14 cellular contexts compared by ENCODE assay signal in the genomic region with DNA sequence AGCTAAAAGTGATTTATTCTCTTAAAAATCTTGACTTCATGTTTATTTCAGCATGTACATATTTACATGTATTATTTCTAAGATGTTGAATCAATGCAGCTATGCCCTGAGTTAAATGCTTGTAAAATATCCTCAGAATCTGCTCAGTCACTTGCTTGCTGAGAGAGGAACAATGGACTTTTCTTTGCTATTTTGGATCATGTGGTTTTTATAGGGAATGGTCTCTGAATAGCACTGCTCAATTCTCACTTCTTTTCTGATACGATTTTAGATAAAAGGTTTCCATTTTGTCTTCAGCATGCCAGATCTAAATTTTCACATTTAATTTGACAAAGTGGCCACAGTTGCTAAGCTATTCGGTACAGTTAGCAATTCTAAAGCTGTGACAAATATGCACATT.
DNase-seq lines count a peak whose midpoint lies in the region; ATAC-seq and TF ChIP-seq lines count a peak whose summit lies in the region.
"Had no signal": no experiment of that assay in that cellular context is flagged by ENCODE, and none has a peak within 500 bp of the region (broad histone marks: within the 10 kb centered on the region; RNA-seq: fewer than 3 reads in every experiment).

No MANE protein-coding gene starts in this region.

- H3K4me3 Mint-ChIP-seq in neural progenitor cell = no peak overlapping the region
- H3K4me3 Mint-ChIP-seq: CD4-positive, alpha-beta T cell had no signal

- no peaks in the 10 kb centered on the region for H3F3A ChIP-seq in neural progenitor cell (ENCODE audit: low read depth)

- no peaks in the 10 kb centered on the region for H3K9me2 ChIP-seq in Karpas-422 (replicated peaks; ENCODE audit: insufficient read depth, low read length)

- H4K20me1 ChIP-seq in neural progenitor cell (ENCODE audit: low read depth) (no peaks in the 10 kb centered on the region), Karpas-422 (ENCODE audit: insufficient read depth, low read depth, low read length) (no peaks in the 10 kb centered on the region)

- DNase-seq in SK-MEL-5 (ENCODE audit: low read depth, low spot score) = peak; percentile 82
- peak; percentile 7 for DNase-seq in globus pallidus (ENCODE audit: low spot score)
- no peak for DNase-seq in neural progenitor cell (ENCODE audit: low spot score)
- DNase-seq in cortex of kidney (lab: John Stamatoyannopoulos, UW) = no peak
- no peak for DNase-seq in OCI-M2 (lab: John Stamatoyannopoulos, UW; ENCODE audit: unreplicated experiment)
- DNase-seq in Karpas-422 = no peak
- DNase-seq: AML-193; CD4-positive, alpha-beta T cell; DMS153; DMS79; GDM1 had no signal

- no peaks in the 10 kb centered on the region for H3K27me3 ChIP-seq in neural progenitor cell
- H3K27me3 ChIP-seq in Karpas-422 (ENCODE audit: low read length) = no peaks in the 10 kb centered on the region

- H3K79me2 ChIP-seq in neural progenitor cell (ENCODE audit: low read depth) = no peaks in the 10 kb centered on the region
- no peaks in the 10 kb centered on the region for H3K79me2 ChIP-seq in Karpas-422 (ENCODE audit: low read length)

- no peaks in the 10 kb centered on the region for H3K36me3 ChIP-seq in neural progenitor cell
- no peaks in the 10 kb centered on the region for H3K36me3 ChIP-seq in Karpas-422 (ENCODE audit: insufficient read depth, low read length)
- H3K36me3 ChIP-seq: HAP-1 had no signal

- peaks cover 25% of the 10 kb centered on the region for H3K9me3 Mint-ChIP-seq in neural progenitor cell
- H3K9me3 Mint-ChIP-seq: CD4-positive, alpha-beta T cell had no signal

- H3K27ac Mint-ChIP-seq in neural progenitor cell = peak overlapping the region; percentile 65
- H3K27ac Mint-ChIP-seq: CD4-positive, alpha-beta T cell had no signal

- ATAC-seq in HG02981 (IDR thresholded peaks at IDR 0.05; ENCODE audit: unreplicated experiment) = no peak

- no peak overlapping the region for H3K9ac ChIP-seq in neural progenitor cell
- H3K9ac ChIP-seq in Karpas-422 (ENCODE audit: low read length) = no peak overlapping the region

- H3K27me3 Mint-ChIP-seq in neural progenitor cell (ENCODE audit: insufficient read depth, low read depth) = no peaks in the 10 kb centered on the region

- H3K4me2 ChIP-seq in neural progenitor cell (no peak overlapping the region), Karpas-422 (ENCODE audit: low read depth, low read length, poor library complexity, severe bottlenecking) (no peak overlapping the region)

- H3K4me1 Mint-ChIP-seq in neural progenitor cell = peaks cover 8% of the 10 kb centered on the region

- no peak overlapping the region for H3K4me3 ChIP-seq in neural progenitor cell
- H3K4me3 ChIP-seq in Karpas-422 (ENCODE audit: low read length) = no peak overlapping the region
- H3K4me3 ChIP-seq: HAP-1 had no signal

- no peaks in the 10 kb centered on the region for H3K36me3 Mint-ChIP-seq in neural progenitor cell

- no peak for TF ChIP-seq CTCF in neural progenitor cell (IDR thresholded peaks at IDR 0.05)

- H2AFZ ChIP-seq in neural progenitor cell (replicated peaks) (no peak overlapping the region), Karpas-422 (ENCODE audit: low read length) (no peak overlapping the region)

- H3K27ac ChIP-seq in neural progenitor cell = no peak overlapping the region
- H3K27ac ChIP-seq in Karpas-422 (ENCODE audit: low read length) = no peak overlapping the region
- H3K27ac ChIP-seq: C4-2B had no signal

- in situ Hi-C loops in SK-MEL-5 (cut with HindIII; ENCODE audit: low pct_unique_long_range_greater_than_20kb, low sequenced_read_pairs) = no loop called here

- H3K4me1 ChIP-seq in neural progenitor cell (peaks cover 12% of the 10 kb centered on the region), Karpas-422 (ENCODE audit: low read length) (no peaks in the 10 kb centered on the region)
- H3K4me1 ChIP-seq: HAP-1 had no signal

- H3K9me3 ChIP-seq in neural progenitor cell (ENCODE audit: low read depth) (peaks cover 5% of the 10 kb centered on the region), Karpas-422 (ENCODE audit: low read length) (0 out of 2 replicates have a peak, but pooled peaks cover 7% of the 10 kb centered on the region)
- H3K9me3 ChIP-seq: HAP-1 had no signal

Comparison
In these comparisons a context has a peak if more than half of its experiments do, and no peak if none do; other contexts are left out.
1. DNase-seq: peak in SK-MEL-5 (single experiment) and globus pallidus (single experiment); none in neural progenitor cell (single experiment), cortex of kidney (single experiment), OCI-M2 (single experiment) and Karpas-422 (single experiment).